In the genomic region with DNA sequence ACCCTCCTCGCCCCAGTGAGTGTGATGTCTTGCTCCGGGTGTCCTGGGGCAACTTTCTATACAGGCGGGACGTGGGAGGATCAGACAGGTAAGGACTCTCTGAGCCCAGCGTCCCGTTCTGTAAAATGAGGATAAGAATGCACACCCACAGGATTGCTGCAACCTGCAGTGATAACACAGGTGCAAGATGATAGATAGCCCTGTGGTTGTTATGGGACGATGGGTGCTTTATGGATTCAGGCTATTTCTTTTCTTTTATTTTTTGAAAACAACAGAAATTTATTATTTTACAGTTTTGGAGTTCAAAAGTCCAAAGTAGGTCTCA, we compare ENCODE assay signal across 8 cellular contexts. TPM values are rescaled to one million over a fixed set of nuclear protein-coding genes. Genes with fewer than 3 reads are reported as not detected.
DNase-seq lines count a peak whose midpoint lies in the region; ATAC-seq and TF ChIP-seq lines count a peak whose summit lies in the region.

No MANE protein-coding gene starts in this region.

- H3K27ac Mint-ChIP-seq in endothelial cell (ENCODE audit: unreplicated experiment) (peak overlapping the region; percentile 93), progenitor cell of endocrine pancreas (no peak overlapping the region)

- H3K36me3 Mint-ChIP-seq in endothelial cell (ENCODE audit: low read depth, unreplicated experiment) (peaks cover 5% of the 10 kb centered on the region), progenitor cell of endocrine pancreas (ENCODE audit: insufficient read depth) (peaks cover 5% of the 10 kb centered on the region)

- no peak for DNase-seq in endothelial cell (ENCODE audit: low spot score)
- no peak for DNase-seq in progenitor cell of endocrine pancreas (ENCODE audit: low spot score, unreplicated experiment)
- DNase-seq in activated CD4-positive, alpha-beta T cell treated with anti-CD3 and anti-CD28 coated beads, Interleukin-2, amount 50 U/mL, for 4 hours = no peak
- DNase-seq in NCI-H2196 (lab: John Stamatoyannopoulos, UW; ENCODE audit: unreplicated experiment) = no peak
- no peak for DNase-seq in C1 segment of cervical spinal cord (lab: John Stamatoyannopoulos, UW)
- no peak for DNase-seq in NCI-H510A (lab: John Stamatoyannopoulos, UW)

- peak overlapping the region; percentile 50 for H3K4me2 ChIP-seq in KMS-11

- H3K9me3 Mint-ChIP-seq in endothelial cell (ENCODE audit: unreplicated experiment) (no peaks in the 10 kb centered on the region), progenitor cell of endocrine pancreas (ENCODE audit: low read depth) (peaks cover 9% of the 10 kb centered on the region)

- H3K4me3 Mint-ChIP-seq in endothelial cell (ENCODE audit: unreplicated experiment) = peak overlapping the region; percentile 92
- peak overlapping the region; percentile 82 for H3K4me3 Mint-ChIP-seq in progenitor cell of endocrine pancreas (ENCODE audit: low read depth)

- peaks cover 6% of the 10 kb centered on the region for H3K4me1 ChIP-seq in KMS-11 (ENCODE audit: low read depth, poor library complexity, severe bottlenecking)

- H3K27me3 Mint-ChIP-seq in endothelial cell (ENCODE audit: unreplicated experiment) (peaks cover 5% of the 10 kb centered on the region), progenitor cell of endocrine pancreas (no peaks in the 10 kb centered on the region)

- H3K9ac ChIP-seq in KMS-11 = peak overlapping the region; percentile 19; the same call in 1 of the 2 replicates

- H3K4me3 ChIP-seq in KMS-11 (IDR thresholded peaks at IDR 0.05; ENCODE audit: insufficient read depth, low read depth, low read length) = no peak overlapping the region

- TF ChIP-seq CTCF in KMS-11 (conservative IDR thresholded peaks at IDR 0.05; ENCODE audit: low read depth, low read length) (no peak), endothelial cell (IDR thresholded peaks at IDR 0.05; ENCODE audit: unreplicated experiment) (no peak), progenitor cell of endocrine pancreas (IDR thresholded peaks at IDR 0.05; ENCODE audit: unreplicated experiment) (no peak)

- peak overlapping the region; percentile 87 for H2AFZ ChIP-seq in KMS-11 (ENCODE audit: low read depth)

- no peaks in the 10 kb centered on the region for H3K36me3 ChIP-seq in KMS-11 (ENCODE audit: insufficient read depth)

- H4K20me1 ChIP-seq in KMS-11 (ENCODE audit: insufficient read depth) = no peaks in the 10 kb centered on the region

- H3K4me1 Mint-ChIP-seq in endothelial cell (ENCODE audit: unreplicated experiment) = peaks cover 4% of the 10 kb centered on the region
- H3K4me1 Mint-ChIP-seq in progenitor cell of endocrine pancreas (ENCODE audit: low read depth) = peaks cover 1% of the 10 kb centered on the region

- H3K27ac ChIP-seq in KMS-11 = no peak overlapping the region

- peak; percentile 38 for ATAC-seq in GM19395 (IDR thresholded peaks at IDR 0.05; ENCODE audit: unreplicated experiment)

- H3K79me2 ChIP-seq in KMS-11 (ENCODE audit: insufficient read depth, low read depth) = no peaks in the 10 kb centered on the region

- no peaks in the 10 kb centered on the region for H3K27me3 ChIP-seq in KMS-11 (ENCODE audit: insufficient read depth, low read depth)

RNA-seq across cellular contexts. Expression of a gene that starts 28.6 kb away (rescaled TPM):
- total RNA-seq in endothelial cell (ENCODE audit: unreplicated experiment) (313 TPM), progenitor cell of endocrine pancreas (408 and 425 TPM in 2 replicates)

RNA-seq across cellular contexts. Expression of a gene that starts 48.7 kb away (rescaled TPM):
- total RNA-seq in endothelial cell (ENCODE audit: unreplicated experiment) (126 TPM), progenitor cell of endocrine pancreas (111 and 118 TPM in 2 replicates)
